Comparison of ENCODE assay signal across 8 cellular contexts in genomic region chr2:43210467-43211303, GRCh38. TPM values are rescaled to one million over a fixed set of nuclear protein-coding genes. Genes with fewer than 3 reads are reported as not detected.
DNase-seq lines count a peak whose midpoint lies in the region; ATAC-seq and TF ChIP-seq lines count a peak whose summit lies in the region.

No MANE protein-coding gene starts in this region.

- H3K9me3 ChIP-seq in lung (ENCODE audit: control insufficient read depth in 2 of 2, insufficient read depth in 1 of 2, low read length in 1 of 2) (no peaks in the 10 kb centered on the region), transverse colon (no peaks in the 10 kb centered on the region)

- H3K27me3 ChIP-seq in lung (ENCODE audit: control insufficient read depth, insufficient read depth) (no peaks in the 10 kb centered on the region), transverse colon (no peaks in the 10 kb centered on the region)

- in situ Hi-C loops in transverse colon (cut with MboI; ENCODE audit: low pct_ligation_motif_present in 1 of 4, low pct_unique_long_range_greater_than_20kb in 1 of 4, low sequenced_read_pairs in 3 of 4), result loop anchor here in 1 of 4 donors (10.0 kb wide), 1 partner anchor 46 kb away; no protein-coding TSS in a partner anchor

- peaks cover 0 to 9% of the 10 kb centered on the region in 2 donors for H3K4me1 ChIP-seq in lung (ENCODE audit: control insufficient read depth in 2 of 2, insufficient read depth in 2 of 2, low read length in 2 of 2)
- H3K4me1 ChIP-seq in transverse colon, result peaks cover 7 to 21% (median 11%) of the 10 kb centered on the region in 4 donors

- WGBS in adipose tissue, 3 donors, result 39 to 76% (median 43%) methylated on average over 21 to 23 of the region's 23 CpGs
- WGBS in lung, 2 donors, result 28 to 52% methylated on average over 23 of the region's 23 CpGs
- 47 to 56% methylated on average over 2 to 21 of the region's 23 CpGs for WGBS in transverse colon (ENCODE audit: low coverage in 1 of 2), 2 donors

- no peak for TF ChIP-seq POLR2A in transverse colon (IDR thresholded peaks at IDR 0.05)

- no peaks in the 10 kb centered on the region for H3K36me3 ChIP-seq in lung (ENCODE audit: control insufficient read depth in 2 of 2, insufficient read depth in 2 of 2, low read length in 2 of 2)
- no peaks in the 10 kb centered on the region for H3K36me3 ChIP-seq in transverse colon

- TF ChIP-seq CTCF in lung (IDR thresholded peaks at IDR 0.05; ENCODE audit: control extremely low read depth, extremely low read depth), result no peak
- TF ChIP-seq CTCF in transverse colon (IDR thresholded peaks at IDR 0.05), result peak in 1 of 5 experiments; percentile 9

- TF ChIP-seq EP300 in transverse colon (IDR thresholded peaks at IDR 0.05; ENCODE audit: low read depth), result no peak

- H3K4me3 ChIP-seq in lung (no peak overlapping the region), transverse colon (no peak overlapping the region)

- intact Hi-C loops in transverse colon (cut with DNase I; ENCODE audit: low total_unique reads), result no loop called here

- H3K27ac ChIP-seq in adipose tissue (ENCODE audit: low read depth, low read length) (peak overlapping the region; percentile 40), lung (ENCODE audit: low read depth in 1 of 2, low read length in 1 of 2) (peak overlapping the region in 1 of 2 donors; percentile 33), transverse colon (peak overlapping the region; percentile 55 to 70 (median 64))

- ATAC-seq in lung (ENCODE audit: insufficient read depth, low FRiP score) (no peak), GM18519 (IDR thresholded peaks at IDR 0.05; ENCODE audit: low FRiP score, unreplicated experiment) (no peak), GM18868 (IDR thresholded peaks at IDR 0.05; ENCODE audit: unreplicated experiment) (no peak)

- peak; percentile 72 for DNase-seq in activated CD8-positive, alpha-beta memory T cell treated with anti-CD3 and anti-CD28 coated beads for 24 hours
- no peak for DNase-seq in activated CD8-positive, alpha-beta memory T cell treated with anti-CD3 and anti-CD28 coated beads, Interleukin-2, amount 50 U/mL, for 48 hours
- peak; percentile 40 for DNase-seq in lung (ENCODE audit: low spot score)
- peak; percentile 68 for DNase-seq in transverse colon
- DNase-seq in DMS 273 treated with DMSO at 0.1 percent for 48 hours (lab: John Stamatoyannopoulos, UW), result no peak

RNA-seq across cellular contexts. Expression of gene ZFP36L2, which starts 15.7 kb away (rescaled TPM):
- polyA plus RNA-seq in adipose tissue (100 to 1,000 TPM in 2 of 3 donors, 10 to 100 TPM in 1; 44.6 to 165 (median 125) TPM), lung (10 to 100 TPM; 38.3 to 70.1 TPM)
- total RNA-seq in lung (100 to 1,000 TPM in 1 of 2 donors, 10 to 100 TPM in 1; 63.1 to 110 TPM), transverse colon (100 to 1,000 TPM; 114 to 305 (median 208) TPM)

Comparison
In these comparisons a context has a peak if more than half of its experiments do, and no peak if none do; other contexts are left out.
1. DNase-seq: peak in activated CD8-positive, alpha-beta memory T cell treated with anti-CD3 and anti-CD28 coated beads for 24 hours (single experiment), lung (single experiment) and transverse colon (single experiment); none in activated CD8-positive, alpha-beta memory T cell treated with anti-CD3 and anti-CD28 coated beads, Interleukin-2, amount 50 U/mL, for 48 hours (single experiment) and DMS 273 treated with DMSO at 0.1 percent for 48 hours (single experiment).